Comparison of ENCODE assay signal across 9 cellular contexts in genomic region chr7:70696139-70696782, GRCh38.
A peak's percentile ranks its signal among the peaks of the same experiment; 100 is the strongest.
DNase-seq lines count a peak whose midpoint lies in the region; ATAC-seq, FAIRE-seq and TF ChIP-seq lines count a peak whose summit lies in the region.
"Had no signal": no experiment of that assay in that cellular context is flagged by ENCODE, and none has a peak within 500 bp of the region (broad histone marks: within the 10 kb centered on the region; RNA-seq: fewer than 3 reads in every experiment).

No MANE protein-coding gene starts in this region.

- peak overlapping the region; percentile 95 for H3K4me2 ChIP-seq in smooth muscle cell

- FAIRE-seq in H54 (lab: Jason Lieb, UNC), result no peak
- FAIRE-seq: G401.6 had no signal

- peak overlapping the region; percentile 82 for H3K27ac ChIP-seq in foreskin keratinocyte
- H3K27ac ChIP-seq in smooth muscle cell (ENCODE audit: low read depth), result no peak overlapping the region

- no peak overlapping the region for H2AFZ ChIP-seq in smooth muscle cell (ENCODE audit: low read depth)

- ATAC-seq in foreskin keratinocyte (peak; percentile 12), HG02623 (IDR thresholded peaks at IDR 0.05; ENCODE audit: unreplicated experiment) (no peak)

- DNase-seq in NCI-H2107 treated with DMSO at 0.1 percent for 48 hours (lab: John Stamatoyannopoulos, UW; ENCODE audit: unreplicated experiment) (peak; percentile 66), NCI-H2107 (lab: John Stamatoyannopoulos, UW) (no peak), RKO (ENCODE audit: low spot score) (peak; percentile 73), foreskin keratinocyte (peak in 1 of 2 donors; percentile 70), smooth muscle cell (lab: John Stamatoyannopoulos, UW; ENCODE audit: unreplicated experiment) (no peak), H54 (ENCODE audit: insufficient read length, low spot score) (no peak)
- no peak for DNase-seq in central memory CD4-positive, alpha-beta T cell

- whole genome bisulfite sequencing in smooth muscle cell (ENCODE audit: low lambda C conversion rate), result 9% methylated on average over 11 of the region's 11 CpGs

- H4K20me1 ChIP-seq in smooth muscle cell (ENCODE audit: low read depth), result peaks cover 52% of the 10 kb centered on the region

- no peaks in the 10 kb centered on the region for H3K9me3 ChIP-seq in smooth muscle cell (replicated peaks; ENCODE audit: low read depth)

- TF ChIP-seq POLR2A in H54 (IDR thresholded peaks at IDR 0.05; ENCODE audit: low read depth, low read length), result no peak

- TF ChIP-seq CTCF in foreskin keratinocyte (conservative IDR thresholded peaks at IDR 0.05) (no peak), smooth muscle cell (IDR thresholded peaks at IDR 0.05; ENCODE audit: borderline replicate concordance, insufficient read depth, poor library complexity, severe bottlenecking) (no peak)

- peak overlapping the region; percentile 98 for H3K4me3 ChIP-seq in smooth muscle cell

- H3K36me3 ChIP-seq in smooth muscle cell (ENCODE audit: low read depth), result no peaks in the 10 kb centered on the region

- H3K4me1 ChIP-seq in foreskin keratinocyte (peaks cover 16% of the 10 kb centered on the region), smooth muscle cell (ENCODE audit: low read depth) (peaks cover 38% of the 10 kb centered on the region)

- H3K9ac ChIP-seq in smooth muscle cell (ENCODE audit: low read depth), result peak overlapping the region; percentile 84

- H3K79me2 ChIP-seq in smooth muscle cell (ENCODE audit: low read depth), result peaks cover 6% of the 10 kb centered on the region

- no peaks in the 10 kb centered on the region for H3K27me3 ChIP-seq in foreskin keratinocyte
- H3K27me3 ChIP-seq in smooth muscle cell (ENCODE audit: low read depth), result peaks cover 4% of the 10 kb centered on the region

- H3F3A ChIP-seq in smooth muscle cell (ENCODE audit: low read depth), result no peaks in the 10 kb centered on the region

Comparison
In these comparisons a context has a peak if more than half of its experiments do, and no peak if none do; other contexts are left out.
1. DNase-seq: peak in NCI-H2107 treated with DMSO at 0.1 percent for 48 hours (single experiment) and RKO (single experiment); none in NCI-H2107 (single experiment), smooth muscle cell (single experiment), central memory CD4-positive, alpha-beta T cell (single experiment) and H54 (single experiment).